2 cellular contexts compared by ENCODE assay signal in the genomic region with DNA sequence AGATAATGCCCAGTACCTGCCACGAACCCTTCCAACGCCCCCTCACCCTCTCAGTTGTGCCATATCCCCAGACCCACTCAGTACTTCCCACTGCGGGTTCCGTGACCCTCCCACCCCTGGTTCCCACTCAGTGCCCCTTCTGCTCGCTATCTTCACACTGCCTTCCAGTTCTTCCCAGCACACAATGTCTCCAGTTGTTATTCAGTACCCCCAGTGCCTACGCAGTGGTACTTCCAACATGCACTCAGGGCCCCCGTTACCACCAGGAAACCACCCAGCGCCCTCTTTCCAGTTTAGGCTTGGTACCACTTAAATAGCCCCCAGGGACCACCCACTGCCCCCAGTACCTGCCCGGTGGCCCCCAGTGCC.
TF ChIP-seq lines count a peak whose summit lies in the region.

No MANE protein-coding gene starts in this region.

TF ChIP-seq in HepG2, 621 proteins besides CTCF, POLR2A, EP300 and RAD21 (continued from another document):
- TF ChIP-seq, protein P1, sequence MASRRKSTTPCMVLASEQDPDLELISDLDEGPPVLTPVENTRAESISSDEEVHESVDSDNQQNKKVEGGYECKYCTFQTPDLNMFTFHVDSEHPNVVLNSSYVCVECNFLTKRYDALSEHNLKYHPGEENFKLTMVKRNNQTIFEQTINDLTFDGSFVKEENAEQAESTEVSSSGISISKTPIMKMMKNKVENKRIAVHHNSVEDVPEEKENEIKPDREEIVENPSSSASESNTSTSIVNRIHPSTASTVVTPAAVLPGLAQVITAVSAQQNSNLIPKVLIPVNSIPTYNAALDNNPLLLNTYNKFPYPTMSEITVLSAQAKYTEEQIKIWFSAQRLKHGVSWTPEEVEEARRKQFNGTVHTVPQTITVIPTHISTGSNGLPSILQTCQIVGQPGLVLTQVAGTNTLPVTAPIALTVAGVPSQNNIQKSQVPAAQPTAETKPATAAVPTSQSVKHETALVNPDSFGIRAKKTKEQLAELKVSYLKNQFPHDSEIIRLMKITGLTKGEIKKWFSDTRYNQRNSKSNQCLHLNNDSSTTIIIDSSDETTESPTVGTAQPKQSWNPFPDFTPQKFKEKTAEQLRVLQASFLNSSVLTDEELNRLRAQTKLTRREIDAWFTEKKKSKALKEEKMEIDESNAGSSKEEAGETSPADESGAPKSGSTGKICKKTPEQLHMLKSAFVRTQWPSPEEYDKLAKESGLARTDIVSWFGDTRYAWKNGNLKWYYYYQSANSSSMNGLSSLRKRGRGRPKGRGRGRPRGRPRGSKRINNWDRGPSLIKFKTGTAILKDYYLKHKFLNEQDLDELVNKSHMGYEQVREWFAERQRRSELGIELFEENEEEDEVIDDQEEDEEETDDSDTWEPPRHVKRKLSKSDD (CRISPR knock-in tag; IDR thresholded peaks at IDR 0.05; ENCODE audit: low read depth), result peak; percentile 8; the same call in 1 of the 2 replicates
- TF ChIP-seq ZSCAN30 (CRISPR knock-in tag; IDR thresholded peaks at IDR 0.05) (no peak), PLRG1 (conservative IDR thresholded peaks at IDR 0.05) (no peak)

TF ChIP-seq in WTC11, 78 proteins besides CTCF, POLR2A, EP300 and RAD21 (continued from another document):
- TF ChIP-seq, protein P2, sequence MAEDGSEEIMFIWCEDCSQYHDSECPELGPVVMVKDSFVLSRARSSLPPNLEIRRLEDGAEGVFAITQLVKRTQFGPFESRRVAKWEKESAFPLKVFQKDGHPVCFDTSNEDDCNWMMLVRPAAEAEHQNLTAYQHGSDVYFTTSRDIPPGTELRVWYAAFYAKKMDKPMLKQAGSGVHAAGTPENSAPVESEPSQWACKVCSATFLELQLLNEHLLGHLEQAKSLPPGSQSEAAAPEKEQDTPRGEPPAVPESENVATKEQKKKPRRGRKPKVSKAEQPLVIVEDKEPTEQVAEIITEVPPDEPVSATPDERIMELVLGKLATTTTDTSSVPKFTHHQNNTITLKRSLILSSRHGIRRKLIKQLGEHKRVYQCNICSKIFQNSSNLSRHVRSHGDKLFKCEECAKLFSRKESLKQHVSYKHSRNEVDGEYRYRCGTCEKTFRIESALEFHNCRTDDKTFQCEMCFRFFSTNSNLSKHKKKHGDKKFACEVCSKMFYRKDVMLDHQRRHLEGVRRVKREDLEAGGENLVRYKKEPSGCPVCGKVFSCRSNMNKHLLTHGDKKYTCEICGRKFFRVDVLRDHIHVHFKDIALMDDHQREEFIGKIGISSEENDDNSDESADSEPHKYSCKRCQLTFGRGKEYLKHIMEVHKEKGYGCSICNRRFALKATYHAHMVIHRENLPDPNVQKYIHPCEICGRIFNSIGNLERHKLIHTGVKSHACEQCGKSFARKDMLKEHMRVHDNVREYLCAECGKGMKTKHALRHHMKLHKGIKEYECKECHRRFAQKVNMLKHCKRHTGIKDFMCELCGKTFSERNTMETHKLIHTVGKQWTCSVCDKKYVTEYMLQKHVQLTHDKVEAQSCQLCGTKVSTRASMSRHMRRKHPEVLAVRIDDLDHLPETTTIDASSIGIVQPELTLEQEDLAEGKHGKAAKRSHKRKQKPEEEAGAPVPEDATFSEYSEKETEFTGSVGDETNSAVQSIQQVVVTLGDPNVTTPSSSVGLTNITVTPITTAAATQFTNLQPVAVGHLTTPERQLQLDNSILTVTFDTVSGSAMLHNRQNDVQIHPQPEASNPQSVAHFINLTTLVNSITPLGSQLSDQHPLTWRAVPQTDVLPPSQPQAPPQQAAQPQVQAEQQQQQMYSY (CRISPR knock-in tag; IDR thresholded peaks at IDR 0.05), result no peak
- TF ChIP-seq, protein P3, sequence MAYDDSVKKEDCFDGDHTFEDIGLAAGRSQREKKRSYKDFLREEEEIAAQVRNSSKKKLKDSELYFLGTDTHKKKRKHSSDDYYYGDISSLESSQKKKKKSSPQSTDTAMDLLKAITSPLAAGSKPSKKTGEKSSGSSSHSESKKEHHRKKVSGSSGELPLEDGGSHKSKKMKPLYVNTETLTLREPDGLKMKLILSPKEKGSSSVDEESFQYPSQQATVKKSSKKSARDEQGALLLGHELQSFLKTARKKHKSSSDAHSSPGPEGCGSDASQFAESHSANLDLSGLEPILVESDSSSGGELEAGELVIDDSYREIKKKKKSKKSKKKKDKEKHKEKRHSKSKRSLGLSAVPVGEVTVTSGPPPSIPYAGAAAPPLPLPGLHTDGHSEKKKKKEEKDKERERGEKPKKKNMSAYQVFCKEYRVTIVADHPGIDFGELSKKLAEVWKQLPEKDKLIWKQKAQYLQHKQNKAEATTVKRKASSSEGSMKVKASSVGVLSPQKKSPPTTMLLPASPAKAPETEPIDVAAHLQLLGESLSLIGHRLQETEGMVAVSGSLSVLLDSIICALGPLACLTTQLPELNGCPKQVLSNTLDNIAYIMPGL (CRISPR knock-in tag; IDR thresholded peaks at IDR 0.05), result no peak
- no peak for TF ChIP-seq ZNF671 (CRISPR knock-in tag; IDR thresholded peaks at IDR 0.05)
- TF ChIP-seq, protein P4, sequence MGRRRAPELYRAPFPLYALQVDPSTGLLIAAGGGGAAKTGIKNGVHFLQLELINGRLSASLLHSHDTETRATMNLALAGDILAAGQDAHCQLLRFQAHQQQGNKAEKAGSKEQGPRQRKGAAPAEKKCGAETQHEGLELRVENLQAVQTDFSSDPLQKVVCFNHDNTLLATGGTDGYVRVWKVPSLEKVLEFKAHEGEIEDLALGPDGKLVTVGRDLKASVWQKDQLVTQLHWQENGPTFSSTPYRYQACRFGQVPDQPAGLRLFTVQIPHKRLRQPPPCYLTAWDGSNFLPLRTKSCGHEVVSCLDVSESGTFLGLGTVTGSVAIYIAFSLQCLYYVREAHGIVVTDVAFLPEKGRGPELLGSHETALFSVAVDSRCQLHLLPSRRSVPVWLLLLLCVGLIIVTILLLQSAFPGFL (CRISPR knock-in tag; IDR thresholded peaks at IDR 0.05; ENCODE audit: borderline replicate concordance), result no peak
- no peak for TF ChIP-seq ZBTB21 (CRISPR knock-in tag; IDR thresholded peaks at IDR 0.05; ENCODE audit: borderline replicate concordance)
- TF ChIP-seq, protein P5, sequence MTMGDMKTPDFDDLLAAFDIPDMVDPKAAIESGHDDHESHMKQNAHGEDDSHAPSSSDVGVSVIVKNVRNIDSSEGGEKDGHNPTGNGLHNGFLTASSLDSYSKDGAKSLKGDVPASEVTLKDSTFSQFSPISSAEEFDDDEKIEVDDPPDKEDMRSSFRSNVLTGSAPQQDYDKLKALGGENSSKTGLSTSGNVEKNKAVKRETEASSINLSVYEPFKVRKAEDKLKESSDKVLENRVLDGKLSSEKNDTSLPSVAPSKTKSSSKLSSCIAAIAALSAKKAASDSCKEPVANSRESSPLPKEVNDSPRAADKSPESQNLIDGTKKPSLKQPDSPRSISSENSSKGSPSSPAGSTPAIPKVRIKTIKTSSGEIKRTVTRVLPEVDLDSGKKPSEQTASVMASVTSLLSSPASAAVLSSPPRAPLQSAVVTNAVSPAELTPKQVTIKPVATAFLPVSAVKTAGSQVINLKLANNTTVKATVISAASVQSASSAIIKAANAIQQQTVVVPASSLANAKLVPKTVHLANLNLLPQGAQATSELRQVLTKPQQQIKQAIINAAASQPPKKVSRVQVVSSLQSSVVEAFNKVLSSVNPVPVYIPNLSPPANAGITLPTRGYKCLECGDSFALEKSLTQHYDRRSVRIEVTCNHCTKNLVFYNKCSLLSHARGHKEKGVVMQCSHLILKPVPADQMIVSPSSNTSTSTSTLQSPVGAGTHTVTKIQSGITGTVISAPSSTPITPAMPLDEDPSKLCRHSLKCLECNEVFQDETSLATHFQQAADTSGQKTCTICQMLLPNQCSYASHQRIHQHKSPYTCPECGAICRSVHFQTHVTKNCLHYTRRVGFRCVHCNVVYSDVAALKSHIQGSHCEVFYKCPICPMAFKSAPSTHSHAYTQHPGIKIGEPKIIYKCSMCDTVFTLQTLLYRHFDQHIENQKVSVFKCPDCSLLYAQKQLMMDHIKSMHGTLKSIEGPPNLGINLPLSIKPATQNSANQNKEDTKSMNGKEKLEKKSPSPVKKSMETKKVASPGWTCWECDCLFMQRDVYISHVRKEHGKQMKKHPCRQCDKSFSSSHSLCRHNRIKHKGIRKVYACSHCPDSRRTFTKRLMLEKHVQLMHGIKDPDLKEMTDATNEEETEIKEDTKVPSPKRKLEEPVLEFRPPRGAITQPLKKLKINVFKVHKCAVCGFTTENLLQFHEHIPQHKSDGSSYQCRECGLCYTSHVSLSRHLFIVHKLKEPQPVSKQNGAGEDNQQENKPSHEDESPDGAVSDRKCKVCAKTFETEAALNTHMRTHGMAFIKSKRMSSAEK (CRISPR knock-in tag; IDR thresholded peaks at IDR 0.05; ENCODE audit: borderline replicate concordance), result no peak
- TF ChIP-seq, protein P6, sequence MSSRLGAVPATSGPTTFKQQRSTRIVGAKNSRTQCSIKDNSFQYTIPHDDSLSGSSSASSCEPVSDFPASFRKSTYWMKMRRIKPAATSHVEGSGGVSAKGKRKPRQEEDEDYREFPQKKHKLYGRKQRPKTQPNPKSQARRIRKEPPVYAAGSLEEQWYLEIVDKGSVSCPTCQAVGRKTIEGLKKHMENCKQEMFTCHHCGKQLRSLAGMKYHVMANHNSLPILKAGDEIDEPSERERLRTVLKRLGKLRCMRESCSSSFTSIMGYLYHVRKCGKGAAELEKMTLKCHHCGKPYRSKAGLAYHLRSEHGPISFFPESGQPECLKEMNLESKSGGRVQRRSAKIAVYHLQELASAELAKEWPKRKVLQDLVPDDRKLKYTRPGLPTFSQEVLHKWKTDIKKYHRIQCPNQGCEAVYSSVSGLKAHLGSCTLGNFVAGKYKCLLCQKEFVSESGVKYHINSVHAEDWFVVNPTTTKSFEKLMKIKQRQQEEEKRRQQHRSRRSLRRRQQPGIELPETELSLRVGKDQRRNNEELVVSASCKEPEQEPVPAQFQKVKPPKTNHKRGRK (CRISPR knock-in tag; IDR thresholded peaks at IDR 0.05; ENCODE audit: borderline replicate concordance), result no peak
- TF ChIP-seq GTF2I (CRISPR knock-in tag; conservative IDR thresholded peaks at IDR 0.05), result no peak
- TF ChIP-seq, protein P7, sequence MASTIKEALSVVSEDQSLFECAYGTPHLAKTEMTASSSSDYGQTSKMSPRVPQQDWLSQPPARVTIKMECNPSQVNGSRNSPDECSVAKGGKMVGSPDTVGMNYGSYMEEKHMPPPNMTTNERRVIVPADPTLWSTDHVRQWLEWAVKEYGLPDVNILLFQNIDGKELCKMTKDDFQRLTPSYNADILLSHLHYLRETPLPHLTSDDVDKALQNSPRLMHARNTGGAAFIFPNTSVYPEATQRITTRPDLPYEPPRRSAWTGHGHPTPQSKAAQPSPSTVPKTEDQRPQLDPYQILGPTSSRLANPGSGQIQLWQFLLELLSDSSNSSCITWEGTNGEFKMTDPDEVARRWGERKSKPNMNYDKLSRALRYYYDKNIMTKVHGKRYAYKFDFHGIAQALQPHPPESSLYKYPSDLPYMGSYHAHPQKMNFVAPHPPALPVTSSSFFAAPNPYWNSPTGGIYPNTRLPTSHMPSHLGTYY (CRISPR knock-in tag; IDR thresholded peaks at IDR 0.05), result no peak
- TF ChIP-seq NR1H2 (CRISPR knock-in tag; IDR thresholded peaks at IDR 0.05), result no peak
- TF ChIP-seq, protein P8, sequence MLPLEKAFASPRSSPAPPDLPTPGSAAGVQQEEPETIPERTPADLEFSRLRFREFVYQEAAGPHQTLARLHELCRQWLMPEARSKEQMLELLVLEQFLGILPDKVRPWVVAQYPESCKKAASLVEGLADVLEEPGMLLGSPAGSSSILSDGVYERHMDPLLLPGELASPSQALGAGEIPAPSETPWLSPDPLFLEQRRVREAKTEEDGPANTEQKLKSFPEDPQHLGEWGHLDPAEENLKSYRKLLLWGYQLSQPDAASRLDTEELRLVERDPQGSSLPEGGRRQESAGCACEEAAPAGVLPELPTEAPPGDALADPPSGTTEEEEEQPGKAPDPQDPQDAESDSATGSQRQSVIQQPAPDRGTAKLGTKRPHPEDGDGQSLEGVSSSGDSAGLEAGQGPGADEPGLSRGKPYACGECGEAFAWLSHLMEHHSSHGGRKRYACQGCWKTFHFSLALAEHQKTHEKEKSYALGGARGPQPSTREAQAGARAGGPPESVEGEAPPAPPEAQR (CRISPR knock-in tag; IDR thresholded peaks at IDR 0.05), result no peak
- no peak for TF ChIP-seq ZNF416 (CRISPR knock-in tag; IDR thresholded peaks at IDR 0.05)
- TF ChIP-seq TP53 (CRISPR knock-in tag; IDR thresholded peaks at IDR 0.05), result no peak
- TF ChIP-seq ZNF121 (CRISPR knock-in tag; IDR thresholded peaks at IDR 0.05), result no peak
